Comparison of ENCODE assay signal across 12 cellular contexts in the genomic region with DNA sequence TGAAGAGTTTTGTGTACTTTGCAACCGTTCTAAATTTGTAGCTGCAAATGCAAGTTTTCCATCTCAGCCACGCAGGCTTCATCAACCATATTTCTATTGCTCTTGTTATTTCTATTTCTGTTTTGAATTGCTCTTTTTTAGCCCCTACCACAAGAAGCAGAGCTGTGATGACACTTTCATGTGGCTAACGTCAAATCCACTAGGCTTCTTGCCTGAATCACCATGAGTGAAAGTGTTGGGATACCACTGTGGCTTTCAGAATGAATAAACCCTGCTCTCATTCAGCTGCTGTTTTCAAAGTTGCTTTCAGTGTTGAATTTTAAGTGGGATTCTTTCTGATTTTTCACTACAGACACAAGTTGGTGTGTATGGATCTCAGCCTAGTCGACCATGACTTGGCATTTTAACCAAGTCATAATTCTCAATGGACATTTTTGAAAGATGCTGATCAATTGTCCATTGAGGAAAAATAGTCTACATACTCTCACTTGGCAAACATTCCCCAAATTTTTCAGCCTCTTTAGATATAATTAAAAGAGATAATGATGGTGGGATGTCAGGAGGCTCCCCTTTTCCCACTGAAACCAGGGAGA. TPM values are rescaled to one million over a fixed set of nuclear protein-coding genes. Genes with fewer than 3 reads are reported as not detected.
DNase-seq lines count a peak whose midpoint lies in the region; ATAC-seq and TF ChIP-seq lines count a peak whose summit lies in the region.
"Had no signal": no experiment of that assay in that cellular context is flagged by ENCODE, and none has a peak within 500 bp of the region (broad histone marks: within the 10 kb centered on the region; RNA-seq: fewer than 3 reads in every experiment).

No MANE protein-coding gene starts in this region.

- H3K4me2 ChIP-seq in PC-3 (ENCODE audit: low read length), result no peak overlapping the region

- H3K9me2 ChIP-seq in PC-3 (replicated peaks; ENCODE audit: low read length), result no peaks in the 10 kb centered on the region

- H3K36me3 ChIP-seq in PC-3 (ENCODE audit: low read depth, low read length), result no peaks in the 10 kb centered on the region
- H3K36me3 ChIP-seq: cardiac muscle cell, thoracic aorta had no signal

- no peaks in the 10 kb centered on the region for H3K9me3 ChIP-seq in PC-3 (ENCODE audit: low read length)
- H3K9me3 ChIP-seq: thoracic aorta had no signal

- POLR2A ChIA-PET in PC-3 (lab: Charles Lee; ENCODE audit: unreplicated experiment), result no interaction called here

- no peaks in the 10 kb centered on the region for H3K27me3 ChIP-seq in PC-3 (ENCODE audit: low read length)

- CTCF ChIA-PET in PC-3 (lab: Charles Lee), result no interaction called here

- DNase-seq in activated CD4-positive, CD25-positive, alpha-beta regulatory T cell treated with anti-CD3 and anti-CD28 coated beads, Interleukin-2, amount 50 U/mL, for 72 hours, result no peak
- peak; percentile 35 for DNase-seq in stimulated activated CD4-positive, alpha-beta T cell treated with anti-CD3 and anti-CD28 coated beads, Interleukin-1b, Interleukin-23, amount 100 ng/mL, for 48 hours
- DNase-seq in NAMALWA (ENCODE audit: low spot score) (no peak), PC-3 (no peak), GDM1 (lab: John Stamatoyannopoulos, UW) (no peak)
- DNase-seq: 8988T, NCI-H1436 treated with DMSO at 0.1 percent for 48 hours had no signal

- no peaks in the 10 kb centered on the region for H4K20me1 ChIP-seq in PC-3 (ENCODE audit: low read length)

- no TSS peak for BruUV-seq in PC-3 (replicated peaks; lab: Mats Ljungman, UMichigan)

- no peaks in the 10 kb centered on the region for H3F3A ChIP-seq in PC-3 (ENCODE audit: low read length, unreplicated experiment)

- no peak overlapping the region for H2AFZ ChIP-seq in PC-3 (ENCODE audit: low read length)

- intact Hi-C loops in PC-3 (cut with micrococcal nuclease), result no loop called here

- no peaks in the 10 kb centered on the region for H3K79me2 ChIP-seq in PC-3 (ENCODE audit: low read length)

- no peak overlapping the region for H3K4me3 ChIP-seq in PC-3 (ENCODE audit: low read length)
- H3K4me3 ChIP-seq: cardiac muscle cell, thoracic aorta had no signal

- TF ChIP-seq CTCF in PC-3 (conservative IDR thresholded peaks at IDR 0.05; ENCODE audit: low read depth, low read length), result no peak

- H3K4me1 ChIP-seq in PC-3 (ENCODE audit: insufficient read depth, low read length), result no peaks in the 10 kb centered on the region

- no peak overlapping the region for H3K9ac ChIP-seq in PC-3 (ENCODE audit: low read length)

- ATAC-seq in activated CD4-positive, CD25-positive, alpha-beta regulatory T cell treated with anti-CD3 and anti-CD28 coated beads, Interleukin-2, amount 50 U/mL, for 24 hours, result peak; percentile 25 to 64
- ATAC-seq in GM21576 (IDR thresholded peaks at IDR 0.05; ENCODE audit: unreplicated experiment) (peak; percentile 70), HG03521 (IDR thresholded peaks at IDR 0.05; ENCODE audit: unreplicated experiment) (peak; percentile 46), PC-3 (no peak)

- no peak overlapping the region for H3K27ac ChIP-seq in PC-3 (ENCODE audit: low read length)
- H3K27ac ChIP-seq: cardiac muscle cell, thoracic aorta had no signal

RNA-seq across cellular contexts. Expression of a gene that starts 41.0 kb away (rescaled TPM):
- total RNA-seq in PC-3 (2014; rRNA removed), result 33.7 and 34.7 TPM in 2 replicates
